Comparison of ENCODE assay signal across 28 cellular contexts in the genomic region with DNA sequence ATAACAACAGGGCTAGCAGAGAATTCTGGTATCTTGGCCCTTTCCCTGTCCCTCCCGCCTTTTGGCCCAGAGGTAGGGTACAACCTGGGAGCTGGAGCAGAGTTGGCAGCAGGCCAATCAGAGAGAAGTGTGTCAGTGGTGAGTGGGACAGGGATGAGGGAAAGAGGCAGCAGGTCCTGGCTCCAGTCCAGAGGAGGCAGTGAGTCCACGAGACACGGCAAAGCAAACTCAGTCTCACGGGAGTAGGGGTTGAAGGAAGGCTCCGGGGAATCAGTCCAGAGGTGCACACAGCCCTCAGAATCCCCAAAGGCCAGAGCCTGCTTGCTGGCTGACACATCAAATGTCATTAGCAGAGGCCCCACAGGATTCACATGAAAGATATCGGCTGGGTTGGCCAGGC. TPM values are rescaled to one million over a fixed set of nuclear protein-coding genes. Genes with fewer than 3 reads are reported as not detected.
A peak's percentile ranks its signal among the peaks of the same experiment; 100 is the strongest.
DNase-seq lines count a peak whose midpoint lies in the region; ATAC-seq and TF ChIP-seq lines count a peak whose summit lies in the region.
"Had no signal": no experiment of that assay in that cellular context is flagged by ENCODE, and none has a peak within 500 bp of the region (broad histone marks: within the 10 kb centered on the region; RNA-seq: fewer than 3 reads in every experiment).

No MANE protein-coding gene starts in this region.

- no peak overlapping the region for H3K4ac ChIP-seq in neuronal stem cell (ENCODE audit: low read length)

- no peak for TF ChIP-seq POLR2A in transverse colon (IDR thresholded peaks at IDR 0.05)

- no peak overlapping the region for H2AK5ac ChIP-seq in neuronal stem cell (ENCODE audit: low read depth, low read length)

- no CpG with 5 or more reads among the region's 6 CpGs for WGBS in neuronal stem cell (ENCODE audit: extremely low coverage in 2 of 2, insufficient read length in 2 of 2, insufficient replicate concordance in 1 of 2), 2 donors
- 79% methylated on average over 6 of the region's 6 CpGs; no CpG with 5 or more reads in 1 of the 2 donors for WGBS in transverse colon (ENCODE audit: low coverage in 1 of 2), 2 donors

- TSS peak; percentile 13 for BruUV-seq in PC-3 (replicated peaks; lab: Mats Ljungman, UMichigan)

- H3K23ac ChIP-seq in neuronal stem cell (ENCODE audit: low read depth, low read length, poor library complexity): peak overlapping the region; percentile 13

- H3K79me1 ChIP-seq in neuronal stem cell (ENCODE audit: low read depth, low read length): no peaks in the 10 kb centered on the region

- H3K4me1 ChIP-seq in BLaER1 (peaks cover 16% of the 10 kb centered on the region), PC-3 (ENCODE audit: insufficient read depth, low read length) (peaks cover 10% of the 10 kb centered on the region; the same call in 1 of the 2 replicates), neuronal stem cell (ENCODE audit: control insufficient read depth in 2 of 2, insufficient read depth in 1 of 2, low read depth in 1 of 2, low read length in 2 of 2) (no peaks in the 10 kb centered on the region), transverse colon (no peaks in the 10 kb centered on the region)
- H3K4me1 ChIP-seq: gastroesophageal sphincter, vagina had no signal

- no peaks in the 10 kb centered on the region for H3K79me2 ChIP-seq in PC-3 (ENCODE audit: low read length)

- CTCF ChIA-PET in PC-3 (lab: Charles Lee): no interaction called here

- peak overlapping the region; percentile 35 for H3K27ac ChIP-seq in BLaER1
- H3K27ac ChIP-seq in PC-3 (ENCODE audit: low read length): no peak overlapping the region
- H3K27ac ChIP-seq in neuronal stem cell (replicated peaks; ENCODE audit: low read length): no peak overlapping the region
- no peak overlapping the region for H3K27ac ChIP-seq in transverse colon
- H3K27ac ChIP-seq: cardiac muscle cell, gastroesophageal sphincter, GM23248, vagina had no signal

- no peak overlapping the region for H4K91ac ChIP-seq in neuronal stem cell (ENCODE audit: low read depth, low read length, poor library complexity)

- H3K27me3 ChIP-seq in BLaER1: no peaks in the 10 kb centered on the region
- no peaks in the 10 kb centered on the region for H3K27me3 ChIP-seq in PC-3 (ENCODE audit: low read length)
- H3K27me3 ChIP-seq in neuronal stem cell (ENCODE audit: control insufficient read depth in 3 of 3, insufficient read depth in 3 of 3, low read depth in 1 of 3, low read length in 3 of 3): no peaks in the 10 kb centered on the region
- no peaks in the 10 kb centered on the region for H3K27me3 ChIP-seq in transverse colon
- H3K27me3 ChIP-seq: cardiac muscle cell, gastroesophageal sphincter, vagina had no signal

- H3K4me3 ChIP-seq in BLaER1: no peak overlapping the region
- H3K4me3 ChIP-seq in PC-3 (ENCODE audit: low read length): no peak overlapping the region
- H3K4me3 ChIP-seq in neuronal stem cell (ENCODE audit: low read length in 2 of 2): no peak overlapping the region
- no peak overlapping the region for H3K4me3 ChIP-seq in transverse colon
- H3K4me3 ChIP-seq: cardiac muscle cell, gastroesophageal sphincter, GM23248, mucosa of descending colon, vagina had no signal

- H3K18ac ChIP-seq in neuronal stem cell (ENCODE audit: low read length): no peak overlapping the region

- H2AFZ ChIP-seq in PC-3 (ENCODE audit: low read length): no peak overlapping the region
- H2AFZ ChIP-seq in neuronal stem cell (ENCODE audit: low read length): no peak overlapping the region
- H2AFZ ChIP-seq: GM23248 had no signal

- in situ Hi-C loops in transverse colon (cut with MboI; ENCODE audit: low pct_ligation_motif_present in 1 of 4, low pct_unique_long_range_greater_than_20kb in 1 of 4, low sequenced_read_pairs in 3 of 4): loop anchor here in 1 of 4 donors (25.0 kb wide), 1 partner anchor 136 kb away; a partner anchor contains a TSS

- H2BK12ac ChIP-seq in neuronal stem cell (ENCODE audit: low read length): no peak overlapping the region

- DNase-seq in Daoy (ENCODE audit: low read depth) (peak; percentile 22), PC-3 (peak; percentile 42), neuronal stem cell (ENCODE audit: low spot score) (no peak), transverse colon (no peak)
- DNase-seq in activated CD4-positive, CD25-positive, alpha-beta regulatory T cell (lab: John Stamatoyannopoulos, UW): no peak
- DNase-seq: activated CD4-positive, alpha-beta memory T cell treated with anti-CD3 and anti-CD28 coated beads for 36 hours; activated CD4-positive, CD25-positive, alpha-beta regulatory T cell treated with anti-CD3 and anti-CD28 coated beads, Interleukin-2, amount 50 U/mL, for 72 hours; activated naive CD4-positive, alpha-beta T cell; activated naive CD8-positive, alpha-beta T cell treated with anti-CD3 and anti-CD28 coated beads, Interleukin-2, amount 50 U/mL, for 24 hours; activated T-cell treated with anti-CD3 and anti-CD28 coated beads, Interleukin-2, amount 50 U/mL, for 72 hours; GM23248; mammary epithelial cell; mucosa of descending colon; natural killer cell; NCI-H1930; NCI-H446 treated with DMSO at 0.1 percent for 48 hours; SK-N-SH; stimulated activated naive CD8-positive, alpha-beta T cell treated with anti-CD3 and anti-CD28 coated beads, Interleukin-15, Interleukin-2, amounts not matched to agents 100 U/mL and 50 U/mL, for 24 hours had no signal

- H3K9ac ChIP-seq in BLaER1: peak overlapping the region; percentile 51
- H3K9ac ChIP-seq in PC-3 (ENCODE audit: low read length): no peak overlapping the region
- peak overlapping the region; percentile 26 for H3K9ac ChIP-seq in neuronal stem cell (ENCODE audit: low read depth, low read length, poor library complexity)
- H3K9ac ChIP-seq: GM23248, SK-N-SH had no signal

- H4K8ac ChIP-seq in neuronal stem cell (ENCODE audit: low read depth, low read length): no peak overlapping the region

- no peaks in the 10 kb centered on the region for H3K9me2 ChIP-seq in PC-3 (replicated peaks; ENCODE audit: low read length)
- H3K9me2 ChIP-seq: SK-N-SH had no signal

- H4K20me1 ChIP-seq in BLaER1 (no peaks in the 10 kb centered on the region), PC-3 (ENCODE audit: low read length) (no peaks in the 10 kb centered on the region)

- intact Hi-C loops in PC-3 (cut with micrococcal nuclease) (no loop called here), transverse colon (cut with DNase I; ENCODE audit: low total_unique reads) (no loop called here)

- POLR2A ChIA-PET in PC-3 (lab: Charles Lee; ENCODE audit: unreplicated experiment): no interaction called here

- no peak for ATAC-seq in PC-3
- ATAC-seq in GM19023 (IDR thresholded peaks at IDR 0.05; ENCODE audit: unreplicated experiment): no peak
- ATAC-seq: activated naive CD8-positive, alpha-beta T cell treated with anti-CD3 and anti-CD28 coated beads, Interleukin-2, amount 50 U/mL, for 24 hours; activated T-cell treated with anti-CD3 and anti-CD28 coated beads, Interleukin-2, amount 50 U/mL, for 72 hours; gastroesophageal sphincter; mucosa of descending colon; natural killer cell; stimulated activated naive CD8-positive, alpha-beta T cell treated with anti-CD3 and anti-CD28 coated beads, Interleukin-15, Interleukin-2, amounts not matched to agents 100 U/mL and 50 U/mL, for 24 hours had no signal

- H3K36me3 ChIP-seq in BLaER1 (peaks cover 71% of the 10 kb centered on the region), PC-3 (ENCODE audit: low read depth, low read length) (0 out of 2 replicates have a peak, but pooled peaks cover 2% of the 10 kb centered on the region), neuronal stem cell (replicated peaks in 1 of 2; ENCODE audit: control insufficient read depth in 2 of 2, insufficient read depth in 2 of 2, low read length in 2 of 2) (peaks cover 24 to 71% of the 10 kb centered on the region in 2 donors), transverse colon (peaks cover 0 to 51% (median 18%) of the 10 kb centered on the region in 4 donors)

- no peak overlapping the region for H2BK15ac ChIP-seq in neuronal stem cell (ENCODE audit: low read length)

- no peak overlapping the region for H3K14ac ChIP-seq in neuronal stem cell (ENCODE audit: low read length)

- no peak for TF ChIP-seq EP300 in transverse colon (IDR thresholded peaks at IDR 0.05; ENCODE audit: low read depth)

- peak overlapping the region; percentile 49 for H2BK5ac ChIP-seq in neuronal stem cell (ENCODE audit: low read length)

- H3K9me3 ChIP-seq in BLaER1 (no peaks in the 10 kb centered on the region), PC-3 (ENCODE audit: low read length) (no peaks in the 10 kb centered on the region), neuronal stem cell (replicated peaks in 1 of 2; ENCODE audit: control insufficient read depth in 2 of 2, insufficient read depth in 1 of 2, low read depth in 1 of 2, low read length in 2 of 2) (no peaks in the 10 kb centered on the region), transverse colon (no peaks in the 10 kb centered on the region)
- H3K9me3 ChIP-seq: gastroesophageal sphincter, mucosa of descending colon, SK-N-SH, vagina had no signal

- H2BK120ac ChIP-seq in neuronal stem cell (ENCODE audit: low read depth, low read length): no peak overlapping the region

- peak overlapping the region; percentile 63 for H3K4me2 ChIP-seq in BLaER1
- no peak overlapping the region for H3K4me2 ChIP-seq in PC-3 (ENCODE audit: low read length)
- no peak overlapping the region for H3K4me2 ChIP-seq in neuronal stem cell (ENCODE audit: insufficient read depth, low read length, poor library complexity, severe bottlenecking)
- H3K4me2 ChIP-seq: SK-N-SH had no signal

- H3F3A ChIP-seq in PC-3 (ENCODE audit: low read length, unreplicated experiment): no peaks in the 10 kb centered on the region

- TF ChIP-seq CTCF in PC-3 (conservative IDR thresholded peaks at IDR 0.05; ENCODE audit: low read depth, low read length) (no peak), transverse colon (IDR thresholded peaks at IDR 0.05) (no peak)

RNA-seq across cellular contexts. Expression of a gene that starts 7.3 kb away (rescaled TPM):
- total RNA-seq in Daoy (2014; rRNA removed; shearing (Covaris generic)): 18.3 and 19.9 TPM in 2 replicates
- total RNA-seq in PC-3 (2014; rRNA removed): 15.3 and 27.1 TPM in 2 replicates
- 34.2 TPM for polyA plus RNA-seq in neuronal stem cell (2013, experiment 1 of 2)
- polyA plus RNA-seq in neuronal stem cell (2013, experiment 2 of 2): 33.0 TPM
- total RNA-seq in transverse colon: 100 to 1,000 TPM in 1 of 4 donors, 10 to 100 TPM in 3; 45.2 to 206 (median 58.0) TPM

RNA-seq across cellular contexts. Expression of a gene that starts 10.7 kb away (rescaled TPM):
- total RNA-seq in Daoy (2014; rRNA removed; shearing (Covaris generic)): 136 and 177 TPM in 2 replicates
- total RNA-seq in PC-3 (2014; rRNA removed) (109 and 162 TPM in 2 replicates), transverse colon (10 to 100 TPM; 34.0 to 87.2 (median 51.8) TPM)
- 129 TPM for polyA plus RNA-seq in neuronal stem cell (2013, experiment 1 of 2)
- 132 TPM for polyA plus RNA-seq in neuronal stem cell (2013, experiment 2 of 2)

RNA-seq across cellular contexts. Expression of a gene that starts 12.2 kb away (rescaled TPM):
- 1.1 TPM in 1 of 2 replicates, not detected in the other for total RNA-seq in Daoy (2014; rRNA removed; shearing (Covaris generic))
- total RNA-seq in PC-3 (2014; rRNA removed) (17.5 and 18.2 TPM in 2 replicates), transverse colon (1 to 10 TPM in 1 of 4 donors, not detected in 3; 1.3 TPM)
- polyA plus RNA-seq in neuronal stem cell (2013, experiment 1 of 2): 0.17 TPM
- polyA plus RNA-seq in neuronal stem cell (2013, experiment 2 of 2): 0.32 TPM
- total RNA-seq: endothelial cell of umbilical vein, gastroesophageal sphincter, GM23248, M059J, osteoblast, temporal lobe, vagina had no signal
- polyA plus RNA-seq: cardiac muscle cell, fibroblast of lung had no signal

RNA-seq across cellular contexts. Expression of a gene that starts 26.4 kb away (rescaled TPM):
- 95.8 and 112 TPM in 2 replicates for total RNA-seq in Daoy (2014; rRNA removed; shearing (Covaris generic))
- 182 and 199 TPM in 2 replicates for total RNA-seq in PC-3 (2014; rRNA removed)
- polyA plus RNA-seq in neuronal stem cell (2013, experiment 1 of 2): 125 TPM
- polyA plus RNA-seq in neuronal stem cell (2013, experiment 2 of 2): 123 TPM
- 100 to 1,000 TPM in 3 of 4 donors, 10 to 100 TPM in 1; 92.4 to 297 (median 213) TPM for total RNA-seq in transverse colon

RNA-seq across cellular contexts. Expression of a gene that starts 33.4 kb away (rescaled TPM):
- total RNA-seq in Daoy (2014; rRNA removed; shearing (Covaris generic)): 41.4 and 47.1 TPM in 2 replicates
- 68.8 and 73.1 TPM in 2 replicates for total RNA-seq in PC-3 (2014; rRNA removed)
- 22.3 TPM for polyA plus RNA-seq in neuronal stem cell (2013, experiment 1 of 2)
- polyA plus RNA-seq in neuronal stem cell (2013, experiment 2 of 2): 24.5 TPM
- 100 to 1,000 TPM in 3 of 4 donors, 10 to 100 TPM in 1; 85.6 to 192 (median 115) TPM for total RNA-seq in transverse colon

Comparison
In these comparisons a context has a peak if more than half of its experiments do, and no peak if none do; other contexts are left out.
1. DNase-seq: peak in Daoy (single experiment) and PC-3 (single experiment); none in neuronal stem cell (single experiment), transverse colon (single experiment) and activated CD4-positive, CD25-positive, alpha-beta regulatory T cell (0 of 4).